8 cellular contexts compared by ENCODE assay signal in genomic region chrX:154398668-154399526, GRCh38. TPM values are rescaled to one million over a fixed set of nuclear protein-coding genes. Genes with fewer than 3 reads are reported as not detected.
DNase-seq lines count a peak whose midpoint lies in the region; ATAC-seq, FAIRE-seq and TF ChIP-seq lines count a peak whose summit lies in the region.

No MANE protein-coding gene starts in this region.

- peak overlapping the region; percentile 96 to 100 for H3K27ac ChIP-seq in A549
- peak overlapping the region; percentile 97 for H3K27ac ChIP-seq in MM.1S (ENCODE audit: low read length)
- peak overlapping the region; percentile 95 to 96 for H3K27ac ChIP-seq in SK-N-SH (ENCODE audit: low read depth in 2 of 2, low read length in 1 of 2)
- peak overlapping the region; percentile 91 to 95 for H3K27ac ChIP-seq in testis

- CTCF ChIA-PET in A549 (lab: Yijun Ruan, JAX) (interaction anchor here (0.6 to 4.7 kb wide), 11 partner anchors 9 to 136 kb away, joined by 3 to 28 read pairs (median 5); partner anchors contain the start of genes DNASE1L1, FLNA and TAFAZZIN), SK-N-SH (lab: Yijun Ruan, JAX) (interaction anchor here (0.7 to 2.5 kb wide), 13 partner anchors 10 to 144 kb away, joined by 3 to 10 read pairs (median 4); partner anchors contain the start of genes ATP6AP1, DNASE1L1, LAGE3 and UBL4A)

- H3K36me3 ChIP-seq in MM.1S (replicated peaks; ENCODE audit: insufficient read depth, low read length) (peaks cover 9% of the 10 kb centered on the region; the same call in 1 of the 2 replicates), SK-N-SH (replicated peaks in 1 of 2; ENCODE audit: control insufficient read depth in 1 of 2, insufficient read depth in 2 of 2, low read length in 1 of 2) (peaks cover 16 to 18% of the 10 kb centered on the region in 2 experiments), testis (ENCODE audit: low read depth, missing control alignments) (no peaks in the 10 kb centered on the region)

- TF ChIP-seq CTCF in A549 (IDR thresholded peaks at IDR 0.05) (peak; percentile 64), MM.1S (IDR thresholded peaks at IDR 0.05; ENCODE audit: low read length) (peak; percentile 73), SK-N-SH (IDR thresholded peaks at IDR 0.05) (peak; percentile 78), omental fat pad (IDR thresholded peaks at IDR 0.05) (peak in 2 of 3 donors; percentile 5 to 28), testis (IDR thresholded peaks at IDR 0.05) (peak; percentile 64 to 92 (median 85))

- H3K9me3 ChIP-seq in A549, result no peaks in the 10 kb centered on the region
- no peaks in the 10 kb centered on the region for H3K9me3 ChIP-seq in MM.1S (replicated peaks; ENCODE audit: insufficient read depth, low read length)
- H3K9me3 ChIP-seq in SK-N-SH, result no peaks in the 10 kb centered on the region
- no peaks in the 10 kb centered on the region for H3K9me3 ChIP-seq in testis

- H4K20me1 ChIP-seq in MM.1S (ENCODE audit: insufficient read depth, low read length) (0 out of 2 replicates have a peak, but pooled peaks cover 9% of the 10 kb centered on the region), SK-N-SH (ENCODE audit: insufficient read depth) (peaks cover 34% of the 10 kb centered on the region)

- no peak for FAIRE-seq in A549 (lab: Jason Lieb, UNC)

- H3K4me3 ChIP-seq in A549 (peak overlapping the region; percentile 88), MM.1S (ENCODE audit: low read length) (peak overlapping the region; percentile 87), SK-N-SH (ENCODE audit: low read depth in 2 of 2, low read length in 1 of 2) (peak overlapping the region; percentile 81), testis (peak overlapping the region; percentile 74 to 86)

- H3K79me2 ChIP-seq in MM.1S (ENCODE audit: low read length) (peaks cover 18% of the 10 kb centered on the region), SK-N-SH (ENCODE audit: insufficient read depth) (peaks cover 22% of the 10 kb centered on the region)

- H3K4me1 ChIP-seq in A549, result peaks cover 18% of the 10 kb centered on the region; the same call in 2 of the 3 replicates
- H3K4me1 ChIP-seq in MM.1S (ENCODE audit: low read length), result no peaks in the 10 kb centered on the region
- H3K4me1 ChIP-seq in SK-N-SH (ENCODE audit: control insufficient read depth in 1 of 2, insufficient read depth in 2 of 2, low read depth in 1 of 2, low read length in 1 of 2), result peaks cover 0 to 6% of the 10 kb centered on the region in 2 experiments; a peak in 1 of 4 replicates
- no peaks in the 10 kb centered on the region for H3K4me1 ChIP-seq in testis

- TF ChIP-seq POLR2A in A549 (IDR thresholded peaks at IDR 0.05; ENCODE audit: low read length) (no peak), testis (IDR thresholded peaks at IDR 0.05) (no peak)

- no peaks in the 10 kb centered on the region for H3K9me3 Mint-ChIP-seq in activated naive CD4-positive, alpha-beta T cell treated with anti-CD3 and anti-CD28 coated beads, Interleukin-2, amount 50 U/mL, for 72 hours

- TF ChIP-seq EP300 in A549 (IDR thresholded peaks at IDR 0.05) (no peak), SK-N-SH (IDR thresholded peaks at IDR 0.05; ENCODE audit: borderline replicate concordance in 1 of 2, low read depth in 1 of 2, low read length in 1 of 2) (no peak)

- H3K4me2 ChIP-seq in A549, result peak overlapping the region; percentile 89
- H3K4me2 ChIP-seq in MM.1S (ENCODE audit: low read depth, low read length), result peak overlapping the region; percentile 78
- peak overlapping the region; percentile 77 for H3K4me2 ChIP-seq in SK-N-SH

- H3K9ac ChIP-seq in MM.1S (ENCODE audit: low read length) (peak overlapping the region; percentile 100), SK-N-SH (peak overlapping the region; percentile 100)

- H3F3A ChIP-seq in MM.1S (ENCODE audit: insufficient read depth, low read length), result peaks cover 38% of the 10 kb centered on the region
- H3F3A ChIP-seq in SK-N-SH (replicated peaks; ENCODE audit: insufficient read depth), result peaks cover 41% of the 10 kb centered on the region

- POLR2A ChIA-PET in A549 (lab: Yijun Ruan, JAX) (interaction anchor here (1.0 to 2.1 kb wide), 13 partner anchors 11 to 142 kb away, joined by 3 to 19 read pairs (median 4); partner anchors contain the start of genes ATP6AP1, DNASE1L1, PLXNA3 and SLC10A3), SK-N-SH (lab: Yijun Ruan, JAX) (interaction anchor here (1.0 to 3.3 kb wide), 16 partner anchors 11 to 134 kb away, joined by 3 to 25 read pairs (median 5); partner anchors contain the start of genes ATP6AP1, DNASE1L1, FAM50A and LAGE3)

- H2AFZ ChIP-seq in MM.1S (ENCODE audit: low read length), result no peak overlapping the region
- H2AFZ ChIP-seq in SK-N-SH (ENCODE audit: low read depth), result no peak overlapping the region

- H3K27me3 ChIP-seq in MM.1S (replicated peaks; ENCODE audit: insufficient read depth, low read length) (no peaks in the 10 kb centered on the region), SK-N-SH (ENCODE audit: insufficient read depth) (no peaks in the 10 kb centered on the region), testis (no peaks in the 10 kb centered on the region)

- H3K36me3 Mint-ChIP-seq in activated naive CD4-positive, alpha-beta T cell treated with anti-CD3 and anti-CD28 coated beads, Interleukin-2, amount 50 U/mL, for 72 hours, result peaks cover 25 to 31% of the 10 kb centered on the region in 2 donors

- peak overlapping the region; percentile 100 for H3K27ac Mint-ChIP-seq in activated naive CD4-positive, alpha-beta T cell treated with anti-CD3 and anti-CD28 coated beads, Interleukin-2, amount 50 U/mL, for 72 hours

- WGBS in A549 (ENCODE audit: missing lambda C conversion rate), result 1% methylated on average over 36 of the region's 49 CpGs
- WGBS in SK-N-SH (ENCODE audit: low lambda C conversion rate), result 23% methylated on average over 49 of the region's 49 CpGs
- WGBS in testis, 2 donors, result 1 to 2% methylated on average over 34 to 46 of the region's 49 CpGs

- H3K9me2 ChIP-seq in MM.1S (replicated peaks; ENCODE audit: insufficient read depth, low read length), result no peaks in the 10 kb centered on the region
- H3K9me2 ChIP-seq in SK-N-SH, result no peaks in the 10 kb centered on the region

- ATAC-seq in A549 (peak in 1 of 2 experiments; percentile 10; a peak in 3 of 6 replicates), GM19395 (IDR thresholded peaks at IDR 0.05; ENCODE audit: unreplicated experiment) (peak; percentile 15), omental fat pad (ENCODE audit: low FRiP score) (no peak)
- ATAC-seq in activated naive CD4-positive, alpha-beta T cell treated with anti-CD3 and anti-CD28 coated beads, Interleukin-2, amount 50 U/mL, for 72 hours, result peak; percentile 7 to 41

- intact Hi-C loops in testis (cut with DNase I; ENCODE audit: low total_unique reads), result no loop called here

- peak in 1 of 2 experiments; percentile 86 for DNase-seq in A549 (ENCODE audit: low read depth in 1 of 2, low spot score in 1 of 2)
- peak; percentile 81 for DNase-seq in MM.1S
- peak; percentile 62 for DNase-seq in SK-N-SH
- peak; percentile 75 to 81 for DNase-seq in activated naive CD4-positive, alpha-beta T cell treated with anti-CD3 and anti-CD28 coated beads, Interleukin-2, amount 50 U/mL, for 72 hours (ENCODE audit: low spot score in 2 of 2)
- peak; percentile 78 for DNase-seq in glomerular visceral epithelial cell (ENCODE audit: extremely low spot score)
- no peak for DNase-seq in omental fat pad (ENCODE audit: low spot score)
- peak; percentile 87 for DNase-seq in testis

- TF ChIP-seq RAD21 in A549 (conservative IDR thresholded peaks at IDR 0.05 in 1 of 2, IDR thresholded peaks at IDR 0.05 in 1 of 2), result peak in 1 of 2 experiments; percentile 20; a peak in 1 of 5 replicates
- TF ChIP-seq RAD21 in SK-N-SH (IDR thresholded peaks at IDR 0.05; ENCODE audit: low read length), result peak; percentile 50

RNA-seq across cellular contexts. Expression of gene RPL10, which starts 0.7 kb away (rescaled TPM):
- polyA plus RNA-seq in A549 (2011; rRNA removed), result 3,216 and 3,468 TPM in 2 replicates
- 4,988 and 5,624 TPM in 2 replicates for polyA plus RNA-seq in A549 (2012; cell fraction: cytosol; rRNA removed)
- 3,974 and 5,274 TPM in 2 replicates for polyA plus RNA-seq in A549 (2012; cell fraction: nucleus; rRNA removed)
- 4,594 to 4,829 TPM (median 4,804 TPM) in 3 replicates for polyA plus RNA-seq in A549 (2017; fragmentation: RNase III; extraction: RNeasy Plus Mini Kit Qiagen cat#74134 plus additional on column Dnase treatment)
- polyA minus RNA-seq in A549 (2011; rRNA and poly(A)+ RNA removed), result 1,628 and 1,978 TPM in 2 replicates
- polyA plus RNA-seq in SK-N-SH (2012; rRNA removed), result 4,562 and 7,172 TPM in 2 replicates
- polyA plus RNA-seq in SK-N-SH (2012; cell fraction: cytosol; rRNA removed), result 3,969 and 6,678 TPM in 2 replicates
- 1,391 and 1,880 TPM in 2 replicates for polyA plus RNA-seq in SK-N-SH (2012; cell fraction: nucleus; rRNA removed)
- 1,000 to 10,000 TPM; 1,357 to 2,520 TPM for total RNA-seq in activated naive CD4-positive, alpha-beta T cell treated with anti-CD3 and anti-CD28 coated beads, Interleukin-2, amount 50 U/mL, for 72 hours
- 1,000 to 10,000 TPM; 6,220 to 8,957 (median 7,673) TPM for total RNA-seq in omental fat pad
- 1,000 to 10,000 TPM in 1 of 2 donors, 100 to 1,000 TPM in 1; 925 to 1,913 TPM for total RNA-seq in testis
- 1,423 TPM for polyA plus RNA-seq in testis (ENCODE audit: insufficient read depth, low read depth, low replicate concordance)

RNA-seq across cellular contexts. Expression of gene DNASE1L1, which starts 10.2 kb away (rescaled TPM):
- polyA plus RNA-seq in A549 (2011; rRNA removed) (14.3 and 21.6 TPM in 2 replicates), A549 (2017; fragmentation: RNase III; extraction: RNeasy Plus Mini Kit Qiagen cat#74134 plus additional on column Dnase treatment) (20.9 to 24.5 TPM (median 24.4 TPM) in 3 replicates), SK-N-SH (2012; rRNA removed) (18.2 and 22.5 TPM in 2 replicates), testis (ENCODE audit: insufficient read depth, low read depth, low replicate concordance) (18.5 TPM)
- polyA plus RNA-seq in A549 (2012; cell fraction: cytosol; rRNA removed), result 16.3 and 23.8 TPM in 2 replicates
- polyA plus RNA-seq in A549 (2012; cell fraction: nucleus; rRNA removed), result 38.6 and 39.1 TPM in 2 replicates
- polyA minus RNA-seq in A549 (2011; rRNA and poly(A)+ RNA removed), result 15.2 and 23.5 TPM in 2 replicates
- polyA plus RNA-seq in SK-N-SH (2012; cell fraction: cytosol; rRNA removed), result 13.3 and 17.5 TPM in 2 replicates
- polyA plus RNA-seq in SK-N-SH (2012; cell fraction: nucleus; rRNA removed), result 30.6 and 31.9 TPM in 2 replicates
- total RNA-seq in activated naive CD4-positive, alpha-beta T cell treated with anti-CD3 and anti-CD28 coated beads, Interleukin-2, amount 50 U/mL, for 72 hours, result 10 to 100 TPM; 14.7 to 20.6 TPM
- total RNA-seq in omental fat pad (10 to 100 TPM; 33.4 to 47.3 (median 38.8) TPM), testis (10 to 100 TPM; 36.5 to 42.2 TPM)

RNA-seq across cellular contexts. Expression of gene TAFAZZIN, which starts 12.4 kb away (rescaled TPM):
- polyA plus RNA-seq in A549 (2011; rRNA removed), result 32.6 and 36.9 TPM in 2 replicates
- polyA plus RNA-seq in A549 (2012; cell fraction: cytosol; rRNA removed), result 35.6 and 45.5 TPM in 2 replicates
- polyA plus RNA-seq in A549 (2012; cell fraction: nucleus; rRNA removed), result 150 and 154 TPM in 2 replicates
- polyA plus RNA-seq in A549 (2017; fragmentation: RNase III; extraction: RNeasy Plus Mini Kit Qiagen cat#74134 plus additional on column Dnase treatment), result 25.7 to 36.3 TPM (median 34.4 TPM) in 3 replicates
- polyA minus RNA-seq in A549 (2011; rRNA and poly(A)+ RNA removed), result 28.0 and 35.3 TPM in 2 replicates
- polyA plus RNA-seq in SK-N-SH (2012; rRNA removed), result 34.0 and 35.7 TPM in 2 replicates
- polyA plus RNA-seq in SK-N-SH (2012; cell fraction: cytosol; rRNA removed), result 9.7 and 12.5 TPM in 2 replicates
- 280 and 309 TPM in 2 replicates for polyA plus RNA-seq in SK-N-SH (2012; cell fraction: nucleus; rRNA removed)
- total RNA-seq in activated naive CD4-positive, alpha-beta T cell treated with anti-CD3 and anti-CD28 coated beads, Interleukin-2, amount 50 U/mL, for 72 hours, result 10 to 100 TPM; 24.7 to 62.4 TPM
- total RNA-seq in omental fat pad, result 10 to 100 TPM; 20.8 to 76.3 (median 33.1) TPM
- total RNA-seq in testis, result 10 to 100 TPM; 32.1 to 48.7 TPM
- 11.8 TPM for polyA plus RNA-seq in testis (ENCODE audit: insufficient read depth, low read depth, low replicate concordance)

RNA-seq across cellular contexts. Expression of gene EMD, which starts 19.8 kb away (rescaled TPM):
- polyA plus RNA-seq in A549 (2011; rRNA removed), result 34.6 and 40.7 TPM in 2 replicates
- polyA plus RNA-seq in A549 (2012; cell fraction: cytosol; rRNA removed), result 69.1 and 94.4 TPM in 2 replicates
- polyA plus RNA-seq in A549 (2012; cell fraction: nucleus; rRNA removed), result 86.5 and 123 TPM in 2 replicates
- polyA plus RNA-seq in A549 (2017; fragmentation: RNase III; extraction: RNeasy Plus Mini Kit Qiagen cat#74134 plus additional on column Dnase treatment), result 126 to 131 TPM (median 130 TPM) in 3 replicates
- polyA minus RNA-seq in A549 (2011; rRNA and poly(A)+ RNA removed), result 44.1 and 55.6 TPM in 2 replicates
- polyA plus RNA-seq in SK-N-SH (2012; rRNA removed), result 40.4 and 68.0 TPM in 2 replicates
- polyA plus RNA-seq in SK-N-SH (2012; cell fraction: cytosol; rRNA removed), result 53.2 and 69.8 TPM in 2 replicates
- 82.3 and 105 TPM in 2 replicates for polyA plus RNA-seq in SK-N-SH (2012; cell fraction: nucleus; rRNA removed)
- 10 to 100 TPM; 79.3 to 83.0 TPM for total RNA-seq in activated naive CD4-positive, alpha-beta T cell treated with anti-CD3 and anti-CD28 coated beads, Interleukin-2, amount 50 U/mL, for 72 hours
- total RNA-seq in omental fat pad, result 10 to 100 TPM; 25.7 to 61.8 (median 53.2) TPM
- 10 to 100 TPM; 65.6 to 69.6 TPM for total RNA-seq in testis
- polyA plus RNA-seq in testis (ENCODE audit: insufficient read depth, low read depth, low replicate concordance), result 74.2 TPM

RNA-seq across cellular contexts. Expression of gene FLNA, which starts 24.5 kb away (rescaled TPM):
- polyA plus RNA-seq in A549 (2011; rRNA removed), result 303 and 351 TPM in 2 replicates
- 552 and 728 TPM in 2 replicates for polyA plus RNA-seq in A549 (2012; cell fraction: cytosol; rRNA removed)
- polyA plus RNA-seq in A549 (2012; cell fraction: nucleus; rRNA removed), result 3,208 and 3,689 TPM in 2 replicates
- polyA plus RNA-seq in A549 (2017; fragmentation: RNase III; extraction: RNeasy Plus Mini Kit Qiagen cat#74134 plus additional on column Dnase treatment), result 1,116 to 1,252 TPM (median 1,118 TPM) in 3 replicates
- polyA minus RNA-seq in A549 (2011; rRNA and poly(A)+ RNA removed), result 1,164 and 1,868 TPM in 2 replicates
- polyA plus RNA-seq in SK-N-SH (2012; rRNA removed), result 364 and 550 TPM in 2 replicates
- 152 and 241 TPM in 2 replicates for polyA plus RNA-seq in SK-N-SH (2012; cell fraction: cytosol; rRNA removed)
- 1,312 and 1,452 TPM in 2 replicates for polyA plus RNA-seq in SK-N-SH (2012; cell fraction: nucleus; rRNA removed)
- 100 to 1,000 TPM; 690 to 932 TPM for total RNA-seq in activated naive CD4-positive, alpha-beta T cell treated with anti-CD3 and anti-CD28 coated beads, Interleukin-2, amount 50 U/mL, for 72 hours
- 1,000 to 10,000 TPM in 1 of 4 donors, 100 to 1,000 TPM in 3; 496 to 1,133 (median 729) TPM for total RNA-seq in omental fat pad
- total RNA-seq in testis, result 100 to 1,000 TPM; 400 to 532 TPM
- 474 TPM for polyA plus RNA-seq in testis (ENCODE audit: insufficient read depth, low read depth, low replicate concordance)

Comparison
In these comparisons a context has a peak if more than half of its experiments do, and no peak if none do; other contexts are left out.
1. CTCF ChIP-seq: peak in every context shown above with its lines; median percentile 85 in testis; 78 in SK-N-SH; 73 in MM.1S; 64 in A549; 16 in omental fat pad.
2. Of the 12 proteins assayed by ChIP-seq in both A549 and SK-N-SH: peak only in A549: USF2; only in SK-N-SH: SMC3; in both: CTCF and MAX; in neither: 7; mixed calls (peak in some experiments, not most) for 1.